1 cellular context compared by ENCODE assay signal in the genomic region with DNA sequence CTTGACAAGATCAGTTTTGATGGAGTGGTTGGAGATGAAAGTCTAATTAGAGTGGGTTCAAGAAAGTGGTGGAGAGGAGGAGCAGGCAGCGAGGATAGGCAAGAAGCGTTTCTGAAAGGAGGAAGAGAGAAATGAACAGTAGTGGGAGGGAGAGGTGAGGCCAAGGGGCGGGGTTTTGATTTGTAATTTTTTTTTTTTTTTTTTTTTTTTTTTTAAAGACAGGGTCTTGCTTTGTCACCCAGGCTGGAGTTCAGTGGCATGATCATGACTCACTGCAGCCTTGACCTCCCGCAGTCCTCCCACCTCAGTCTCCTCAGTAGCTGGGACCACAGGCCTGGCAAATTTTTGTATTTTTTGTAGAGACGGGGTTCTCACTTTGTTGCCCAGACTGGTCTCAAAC.
A peak's percentile ranks its signal among the peaks of the same experiment; 100 is the strongest.
TF ChIP-seq lines count a peak whose summit lies in the region.

No MANE protein-coding gene starts in this region.

TF ChIP-seq in K562, 482 proteins besides CTCF, POLR2A, EP300 and RAD21:
- TF ChIP-seq NRF1 (conservative IDR thresholded peaks at IDR 0.05 in 1 of 2, IDR thresholded peaks at IDR 0.05 in 1 of 2): no peak
- TF ChIP-seq SREBF1 (IDR thresholded peaks at IDR 0.05; ENCODE audit: borderline replicate concordance, low read depth, low read length): no peak
- no peak for TF ChIP-seq RBFOX2 (IDR thresholded peaks at IDR 0.05; ENCODE audit: low read depth, low read length)
- TF ChIP-seq ZNF311 (CRISPR knock-in tag; IDR thresholded peaks at IDR 0.05): no peak
- no peak for TF ChIP-seq RBM17 (IDR thresholded peaks at IDR 0.05; ENCODE audit: borderline replicate concordance, low read depth, low read length)
- peak; percentile 63 for TF ChIP-seq FOSL1 (tag; conservative IDR thresholded peaks at IDR 0.05)
- TF ChIP-seq NR2C2 (CRISPR knock-in tag; IDR thresholded peaks at IDR 0.05): no peak
- peak; percentile 40; the same call in 1 of the 2 replicates for TF ChIP-seq NR2C2 (tag; IDR thresholded peaks at IDR 0.05)
- TF ChIP-seq JUND (IDR thresholded peaks at IDR 0.05; ENCODE audit: borderline replicate concordance, low read depth, low read length): peak; percentile 47; the same call in 1 of the 2 replicates
- TF ChIP-seq JUND (tag; IDR thresholded peaks at IDR 0.05; ENCODE audit: borderline replicate concordance, low read depth, low read length): no peak
- peak; percentile 87 for TF ChIP-seq ZNF384 (IDR thresholded peaks at IDR 0.05; ENCODE audit: low read depth, low read length)
- no peak for TF ChIP-seq ZNF124 (CRISPR knock-in tag; IDR thresholded peaks at IDR 0.05)
- peak; percentile 40; the same call in 1 of the 2 replicates for TF ChIP-seq DPF2 (IDR thresholded peaks at IDR 0.05)
- TF ChIP-seq NBN (IDR thresholded peaks at IDR 0.05; ENCODE audit: low read depth): no peak
- TF ChIP-seq HEY1 (CRISPR knock-in tag; IDR thresholded peaks at IDR 0.05; ENCODE audit: borderline replicate concordance): no peak
- TF ChIP-seq, protein P1, sequence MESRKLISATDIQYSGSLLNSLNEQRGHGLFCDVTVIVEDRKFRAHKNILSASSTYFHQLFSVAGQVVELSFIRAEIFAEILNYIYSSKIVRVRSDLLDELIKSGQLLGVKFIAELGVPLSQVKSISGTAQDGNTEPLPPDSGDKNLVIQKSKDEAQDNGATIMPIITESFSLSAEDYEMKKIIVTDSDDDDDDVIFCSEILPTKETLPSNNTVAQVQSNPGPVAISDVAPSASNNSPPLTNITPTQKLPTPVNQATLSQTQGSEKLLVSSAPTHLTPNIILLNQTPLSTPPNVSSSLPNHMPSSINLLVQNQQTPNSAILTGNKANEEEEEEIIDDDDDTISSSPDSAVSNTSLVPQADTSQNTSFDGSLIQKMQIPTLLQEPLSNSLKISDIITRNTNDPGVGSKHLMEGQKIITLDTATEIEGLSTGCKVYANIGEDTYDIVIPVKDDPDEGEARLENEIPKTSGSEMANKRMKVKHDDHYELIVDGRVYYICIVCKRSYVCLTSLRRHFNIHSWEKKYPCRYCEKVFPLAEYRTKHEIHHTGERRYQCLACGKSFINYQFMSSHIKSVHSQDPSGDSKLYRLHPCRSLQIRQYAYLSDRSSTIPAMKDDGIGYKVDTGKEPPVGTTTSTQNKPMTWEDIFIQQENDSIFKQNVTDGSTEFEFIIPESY (CRISPR knock-in tag; IDR thresholded peaks at IDR 0.05): no peak
- TF ChIP-seq SMARCE1 (IDR thresholded peaks at IDR 0.05): peak; percentile 42; the same call in 1 of the 2 replicates
- TF ChIP-seq, protein P2, sequence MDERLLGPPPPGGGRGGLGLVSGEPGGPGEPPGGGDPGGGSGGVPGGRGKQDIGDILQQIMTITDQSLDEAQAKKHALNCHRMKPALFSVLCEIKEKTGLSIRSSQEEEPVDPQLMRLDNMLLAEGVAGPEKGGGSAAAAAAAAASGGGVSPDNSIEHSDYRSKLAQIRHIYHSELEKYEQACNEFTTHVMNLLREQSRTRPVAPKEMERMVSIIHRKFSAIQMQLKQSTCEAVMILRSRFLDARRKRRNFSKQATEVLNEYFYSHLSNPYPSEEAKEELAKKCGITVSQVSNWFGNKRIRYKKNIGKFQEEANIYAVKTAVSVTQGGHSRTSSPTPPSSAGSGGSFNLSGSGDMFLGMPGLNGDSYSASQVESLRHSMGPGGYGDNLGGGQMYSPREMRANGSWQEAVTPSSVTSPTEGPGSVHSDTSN (CRISPR knock-in tag; IDR thresholded peaks at IDR 0.05; ENCODE audit: low read depth): no peak
- TF ChIP-seq, protein P2 (tag; conservative IDR thresholded peaks at IDR 0.05; ENCODE audit: low read depth): no peak
- no peak for TF ChIP-seq HMG20A (CRISPR knock-in tag; conservative IDR thresholded peaks at IDR 0.05)
- no peak for TF ChIP-seq MAFG (tag; conservative IDR thresholded peaks at IDR 0.05)
- TF ChIP-seq, protein P3, sequence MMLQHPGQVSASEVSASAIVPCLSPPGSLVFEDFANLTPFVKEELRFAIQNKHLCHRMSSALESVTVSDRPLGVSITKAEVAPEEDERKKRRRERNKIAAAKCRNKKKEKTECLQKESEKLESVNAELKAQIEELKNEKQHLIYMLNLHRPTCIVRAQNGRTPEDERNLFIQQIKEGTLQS (IDR thresholded peaks at IDR 0.05): peak; percentile 49; the same call in 1 of the 2 replicates
- TF ChIP-seq, protein P3 (CRISPR knock-in tag; conservative IDR thresholded peaks at IDR 0.05): no peak
- TF ChIP-seq SMARCA4 (IDR thresholded peaks at IDR 0.05): 0 out of 2 replicates have a peak, but pooled peaks have one; percentile 27
- TF ChIP-seq NCOA4 (IDR thresholded peaks at IDR 0.05; ENCODE audit: partially characterized antibody): no peak
TF ChIP-seq in K562: peak in this region for 8.
